In the genomic region with DNA sequence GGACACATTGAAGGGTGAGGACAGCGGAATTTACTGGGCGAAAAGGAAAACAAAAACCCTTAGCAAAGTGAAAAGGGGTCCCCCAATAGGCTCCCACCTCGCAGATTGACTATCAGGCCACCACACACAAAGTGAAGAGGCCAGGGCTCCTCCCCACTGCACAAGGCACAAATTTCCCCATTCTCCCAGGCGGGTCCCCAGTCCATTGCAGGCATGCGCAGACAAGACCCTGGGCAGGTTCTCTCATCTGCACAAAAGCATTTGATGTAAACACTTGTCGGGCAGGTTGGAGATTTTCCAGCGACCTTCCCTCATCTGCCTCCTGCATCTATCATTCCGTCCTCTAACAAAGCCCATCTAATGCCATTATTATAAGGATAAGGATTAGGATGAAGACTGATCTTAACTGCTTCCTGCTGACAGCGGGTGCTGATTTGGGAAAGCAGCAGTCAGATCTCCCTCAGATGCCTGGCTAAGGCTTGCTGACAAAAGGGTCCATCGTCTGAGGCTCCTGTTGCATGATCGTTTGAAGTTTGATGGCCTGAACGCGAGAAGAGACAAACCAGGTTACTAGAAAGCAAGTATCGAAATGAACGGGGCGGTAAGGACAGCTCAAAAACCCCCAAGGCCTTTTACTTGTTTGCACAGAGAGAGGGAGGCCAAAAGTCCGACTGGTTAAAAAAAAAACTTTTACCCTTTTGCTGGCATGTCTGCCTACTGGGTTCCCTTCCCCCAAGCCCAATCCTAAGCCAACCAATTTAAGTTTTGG, we compare ENCODE assay signal across 27 cellular contexts. TPM values are rescaled to one million over a fixed set of nuclear protein-coding genes. Genes with fewer than 3 reads are reported as not detected.
"Had no signal": no experiment of that assay in that cellular context is flagged by ENCODE, and none has a peak within 500 bp of the region (broad histone marks: within the 10 kb centered on the region; RNA-seq: fewer than 3 reads in every experiment).

No MANE protein-coding gene starts in this region.

- H3K4me1 Mint-ChIP-seq: activated naive CD8-positive, alpha-beta T cell treated with anti-CD3 and anti-CD28 coated beads, Interleukin-2, amount 50 U/mL, for 24 hours; naive B cell had no signal

- H3K36me3 ChIP-seq: heart right ventricle, ovary, prostate gland, right atrium auricular region, tibial artery had no signal

- H3K27ac ChIP-seq: epithelial cell of prostate, heart right ventricle, ovary, prostate gland, right atrium auricular region, tibial artery, VCaP had no signal

- H3K4me3 ChIP-seq: heart right ventricle, lung, ovary, prostate gland, right atrium auricular region, tibial artery had no signal

- H3K27ac Mint-ChIP-seq: activated CD4-positive, alpha-beta T cell treated with anti-CD3 and anti-CD28 coated beads, Interleukin-2, amount 10 ng/mL, durations not matched to agents 7 days and 5 days; activated CD8-positive, alpha-beta memory T cell treated with anti-CD3 and anti-CD28 coated beads, Interleukin-2, amount 10 ng/mL, durations not matched to agents 7 days and 5 days; activated CD8-positive, alpha-beta T cell treated with anti-CD3 and anti-CD28 coated beads for 36 hours; activated naive CD8-positive, alpha-beta T cell treated with anti-CD3 and anti-CD28 coated beads, Interleukin-2, amount 50 U/mL, for 24 hours; activated T-helper 1 cell treated with anti-CD3 and anti-CD28 coated beads, Interleukin-12 subunit alpha, Interleukin-12 subunit beta, Interleukin-2, Interleukin-4 antibody, amounts not matched to agents 30 ng/mL and 10 ng/mL and 1 ng/mL, durations not matched to agents 14 hours and 24 hours and 36 hours had no signal

- H3K27me3 ChIP-seq: ovary, right atrium auricular region had no signal

- H3K4me3 Mint-ChIP-seq: activated CD4-positive, alpha-beta T cell treated with anti-CD3 and anti-CD28 coated beads, Interleukin-2, amount 10 ng/mL, durations not matched to agents 7 days and 5 days; activated CD8-positive, alpha-beta memory T cell treated with anti-CD3 and anti-CD28 coated beads, Interleukin-2, amount 10 ng/mL, durations not matched to agents 7 days and 5 days; activated CD8-positive, alpha-beta T cell treated with anti-CD3 and anti-CD28 coated beads for 36 hours; activated naive CD8-positive, alpha-beta T cell treated with anti-CD3 and anti-CD28 coated beads, Interleukin-2, amount 50 U/mL, for 24 hours; activated T-helper 1 cell treated with anti-CD3 and anti-CD28 coated beads, Interleukin-12 subunit alpha, Interleukin-12 subunit beta, Interleukin-2, Interleukin-4 antibody, amounts not matched to agents 30 ng/mL and 10 ng/mL and 1 ng/mL, durations not matched to agents 14 hours and 24 hours and 36 hours had no signal

- H3K9me3 ChIP-seq: ovary, prostate gland, right atrium auricular region, tibial artery had no signal

- H3K4me1 ChIP-seq: prostate gland, right atrium auricular region, tibial artery had no signal

- ATAC-seq: activated CD8-positive, alpha-beta memory T cell treated with anti-CD3 and anti-CD28 coated beads, Interleukin-2, amount 10 ng/mL, durations not matched to agents 7 days and 5 days; activated CD8-positive, alpha-beta T cell treated with anti-CD3 and anti-CD28 coated beads for 36 hours; activated naive CD8-positive, alpha-beta T cell treated with anti-CD3 and anti-CD28 coated beads, Interleukin-2, amount 50 U/mL, for 24 hours; heart right ventricle; left colon; stimulated activated naive CD8-positive, alpha-beta T cell treated with anti-CD3 and anti-CD28 coated beads, Interleukin-15, Interleukin-2, amounts not matched to agents 100 U/mL and 50 U/mL, for 24 hours had no signal

- DNase-seq: activated CD4-positive, alpha-beta T cell treated with anti-CD3 and anti-CD28 coated beads, Interleukin-2, amount 10 ng/mL, durations not matched to agents 7 days and 5 days; activated CD4-positive, CD25-positive, alpha-beta regulatory T cell treated with anti-CD3 and anti-CD28 coated beads, Interleukin-2, amount 50 U/mL, for 72 hours; activated CD8-positive, alpha-beta memory T cell treated with anti-CD3 and anti-CD28 coated beads, Interleukin-2, amount 10 ng/mL, durations not matched to agents 7 days and 5 days; activated CD8-positive, alpha-beta T cell treated with anti-CD3 and anti-CD28 coated beads for 36 hours; activated gamma-delta T cell; activated naive CD4-positive, alpha-beta T cell treated with anti-CD3 and anti-CD28 coated beads, Interleukin-2, amount 50 U/mL, for 16 hours; activated naive CD8-positive, alpha-beta T cell treated with anti-CD3 and anti-CD28 coated beads, Interleukin-2, amount 50 U/mL, for 24 hours; activated T-cell treated with anti-CD3 and anti-CD28 coated beads for 4 hours; cerebellar nuclear complex; heart right ventricle; left colon; naive B cell; ovary; stimulated activated CD4-positive, alpha-beta T cell treated with anti-CD3 and anti-CD28 coated beads, Interleukin-12 subunit alpha, Interleukin-12 subunit beta, amount 100 ng/mL, for 4 hours; stimulated activated CD4-positive, alpha-beta T cell treated with anti-CD3 and anti-CD28 coated beads, Interleukin-4, amount 100 ng/mL, for 4 hours; stimulated activated naive CD8-positive, alpha-beta T cell treated with anti-CD3 and anti-CD28 coated beads, Interleukin-15, Interleukin-2, amounts not matched to agents 100 U/mL and 50 U/mL, for 24 hours; tibial artery had no signal

- H3K36me3 Mint-ChIP-seq: activated CD8-positive, alpha-beta memory T cell treated with anti-CD3 and anti-CD28 coated beads, Interleukin-2, amount 10 ng/mL, durations not matched to agents 7 days and 5 days had no signal

- H3K9me3 Mint-ChIP-seq: activated T-helper 1 cell treated with anti-CD3 and anti-CD28 coated beads, Interleukin-12 subunit alpha, Interleukin-12 subunit beta, Interleukin-2, Interleukin-4 antibody, amounts not matched to agents 30 ng/mL and 10 ng/mL and 1 ng/mL, durations not matched to agents 14 hours and 24 hours and 36 hours had no signal

RNA-seq across cellular contexts. Expression of a gene that starts 14.4 kb away (rescaled TPM):
- total RNA-seq: activated CD4-positive, alpha-beta T cell treated with anti-CD3 and anti-CD28 coated beads, Interleukin-2, amount 10 ng/mL, durations not matched to agents 7 days and 5 days; activated CD8-positive, alpha-beta memory T cell treated with anti-CD3 and anti-CD28 coated beads, Interleukin-2, amount 10 ng/mL, durations not matched to agents 7 days and 5 days; activated CD8-positive, alpha-beta T cell treated with anti-CD3 and anti-CD28 coated beads for 36 hours; activated T-helper 1 cell treated with anti-CD3 and anti-CD28 coated beads, Interleukin-12 subunit alpha, Interleukin-12 subunit beta, Interleukin-2, Interleukin-4 antibody, amounts not matched to agents 30 ng/mL and 10 ng/mL and 1 ng/mL, durations not matched to agents 14 hours and 24 hours and 36 hours; fibroblast of villous mesenchyme; heart right ventricle; left colon; lung; mesenteric fat pad; mucosa of gallbladder; ovary; prostate gland; right atrium auricular region; T-helper 2 cell treated with Interferon-gamma antibody and Interleukin-4, amounts not matched to agents 100 ng/mL and 5 ng/mL, for 36 hours had no signal
